In the genomic region with DNA sequence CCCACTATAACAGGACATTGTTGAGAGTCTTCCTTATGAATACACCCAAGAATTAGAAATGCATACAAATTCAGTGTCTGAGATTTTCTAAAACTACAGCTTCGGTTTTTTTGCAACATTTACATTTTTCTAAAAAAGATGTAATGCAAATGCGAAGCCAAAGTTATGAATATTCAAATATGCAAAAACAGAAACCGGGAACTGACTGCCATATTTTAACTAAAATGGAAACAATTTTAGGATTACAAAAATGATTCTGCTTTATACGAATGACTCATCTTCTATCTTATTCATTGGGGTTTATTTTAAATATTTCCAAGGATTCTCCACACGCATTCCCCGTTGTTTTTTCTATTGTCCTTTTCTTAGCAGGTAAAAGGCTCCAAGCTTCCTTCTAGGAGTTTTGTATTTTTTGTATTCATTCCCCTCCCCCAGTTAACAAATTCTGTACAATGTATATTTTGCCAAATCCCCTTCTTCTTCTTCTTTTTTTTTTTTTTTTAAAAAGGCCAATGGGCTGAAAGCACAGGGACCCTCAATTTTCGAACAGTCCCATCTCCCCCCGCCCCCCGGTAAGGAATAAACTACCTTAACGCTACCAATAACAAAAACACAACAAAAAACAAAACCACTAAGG, we compare ENCODE assay signal across 8 cellular contexts. TPM values are rescaled to one million over a fixed set of nuclear protein-coding genes. Genes with fewer than 3 reads are reported as not detected.
DNase-seq lines count a peak whose midpoint lies in the region; ATAC-seq and TF ChIP-seq lines count a peak whose summit lies in the region.

No MANE protein-coding gene starts in this region.

- peaks cover 21% of the 10 kb centered on the region for H3K4me1 ChIP-seq in HUES6 (ENCODE audit: control insufficient read depth, insufficient read depth, low read length)
- H3K4me1 ChIP-seq in mucosa of stomach (ENCODE audit: control insufficient read depth, insufficient read depth, low read length) = peaks cover 7% of the 10 kb centered on the region

- H3K9me3 ChIP-seq in HUES6 (ENCODE audit: control insufficient read depth, insufficient read depth, low read depth, low read length) = no peaks in the 10 kb centered on the region
- H3K9me3 ChIP-seq in mucosa of stomach (ENCODE audit: control insufficient read depth, low read length) = no peaks in the 10 kb centered on the region

- H3K9ac ChIP-seq in HUES6 (ENCODE audit: low read length) (peak overlapping the region; percentile 81), mucosa of stomach (ENCODE audit: low read length) (peak overlapping the region; percentile 90)

- TF ChIP-seq CTCF in AG09309 (IDR thresholded peaks at IDR 0.05; ENCODE audit: control insufficient read depth, insufficient read depth, low read depth, low read length, missing control alignments) (no peak), MCF 10A (IDR thresholded peaks at IDR 0.05; ENCODE audit: unreplicated experiment) (no peak)

- ATAC-seq in HG03457 (IDR thresholded peaks at IDR 0.05; ENCODE audit: unreplicated experiment) = no peak
- no peak for ATAC-seq in activated CD4-positive, CD25-positive, alpha-beta regulatory T cell treated with anti-CD3 and anti-CD28 coated beads, Interleukin-2, amount 50 U/mL, for 24 hours

- H3K4me3 Mint-ChIP-seq in MCF 10A (ENCODE audit: unreplicated experiment) = peak overlapping the region; percentile 100

- no peaks in the 10 kb centered on the region for H3K27me3 Mint-ChIP-seq in MCF 10A (ENCODE audit: insufficient read depth, unreplicated experiment)

- H3K27me3 ChIP-seq in HUES6 (ENCODE audit: control insufficient read depth, insufficient read depth, low read length) (peaks cover 20% of the 10 kb centered on the region), mucosa of stomach (ENCODE audit: control insufficient read depth, insufficient read depth, low read length) (no peaks in the 10 kb centered on the region)

- peak overlapping the region; percentile 86 for H3K4me3 ChIP-seq in AG09309 (ENCODE audit: control insufficient read depth, low read depth, low read length)
- peak overlapping the region; percentile 86 for H3K4me3 ChIP-seq in HUES6 (ENCODE audit: low read depth, low read length)
- H3K4me3 ChIP-seq in mucosa of stomach (ENCODE audit: low read length) = peak overlapping the region; percentile 77

- POLR2A ChIA-PET in MCF 10A (lab: Yijun Ruan, JAX) = interaction anchor here (0.6 to 7.4 kb wide), 28 partner anchors 9 to 1856 kb away, joined by 3 to 67 read pairs (median 4); partner anchors contain the start of genes SMG7 and TSEN15

- H3K4me1 Mint-ChIP-seq in MCF 10A (ENCODE audit: insufficient read depth, unreplicated experiment) = peaks cover 19% of the 10 kb centered on the region

- peak overlapping the region; percentile 97 for H3K27ac Mint-ChIP-seq in MCF 10A (ENCODE audit: low read depth, unreplicated experiment)

- CTCF ChIA-PET in MCF 10A (lab: Yijun Ruan, JAX) = interaction anchor here (0.6 to 4.8 kb wide), 28 partner anchors 8 to 1334 kb away, joined by 3 to 32 read pairs (median 4); no protein-coding TSS in a partner anchor

- peak overlapping the region; percentile 56; the same call in 1 of the 2 replicates for H3K27ac ChIP-seq in HUES6 (ENCODE audit: low read depth, low read length)

- H3K36me3 ChIP-seq in HUES6 (ENCODE audit: control insufficient read depth, insufficient read depth, low read length) (peaks cover 20% of the 10 kb centered on the region), mucosa of stomach (ENCODE audit: control insufficient read depth, insufficient read depth, low read length) (no peaks in the 10 kb centered on the region)

- DNase-seq in AG09309 (ENCODE audit: low read depth) (no peak), MCF 10A (ENCODE audit: unreplicated experiment) (peak; percentile 21), retina (no peak), NCI-H1417 (lab: John Stamatoyannopoulos, UW) (no peak)

- BruUV-seq in MCF 10A (replicated peaks; lab: Mats Ljungman, UMichigan) = TSS peak; percentile 45

- peaks cover 34% of the 10 kb centered on the region for H3K36me3 Mint-ChIP-seq in MCF 10A (ENCODE audit: insufficient read depth, unreplicated experiment)

- H3K9me3 Mint-ChIP-seq in MCF 10A (ENCODE audit: unreplicated experiment) = no peaks in the 10 kb centered on the region

- intact Hi-C loops in MCF 10A (cut with micrococcal nuclease) = loop anchor here (10.0 kb wide), 1 partner anchor 750 kb away; the partner anchor contains the start of gene C1orf21

RNA-seq across cellular contexts. Expression of gene ARPC5, which starts 1.0 kb away (rescaled TPM):
- total RNA-seq in MCF 10A (2022) = 195 and 240 TPM in 2 replicates

RNA-seq across cellular contexts. Expression of gene APOBEC4, which starts 18.6 kb away (rescaled TPM):
- total RNA-seq in MCF 10A (2022) = not detected in 2 replicates

RNA-seq across cellular contexts. Expression of gene NCF2, which starts 44.3 kb away (rescaled TPM):
- total RNA-seq in MCF 10A (2022) = 4.9 and 8.7 TPM in 2 replicates
